8 cellular contexts compared by ENCODE assay signal in the genomic region with DNA sequence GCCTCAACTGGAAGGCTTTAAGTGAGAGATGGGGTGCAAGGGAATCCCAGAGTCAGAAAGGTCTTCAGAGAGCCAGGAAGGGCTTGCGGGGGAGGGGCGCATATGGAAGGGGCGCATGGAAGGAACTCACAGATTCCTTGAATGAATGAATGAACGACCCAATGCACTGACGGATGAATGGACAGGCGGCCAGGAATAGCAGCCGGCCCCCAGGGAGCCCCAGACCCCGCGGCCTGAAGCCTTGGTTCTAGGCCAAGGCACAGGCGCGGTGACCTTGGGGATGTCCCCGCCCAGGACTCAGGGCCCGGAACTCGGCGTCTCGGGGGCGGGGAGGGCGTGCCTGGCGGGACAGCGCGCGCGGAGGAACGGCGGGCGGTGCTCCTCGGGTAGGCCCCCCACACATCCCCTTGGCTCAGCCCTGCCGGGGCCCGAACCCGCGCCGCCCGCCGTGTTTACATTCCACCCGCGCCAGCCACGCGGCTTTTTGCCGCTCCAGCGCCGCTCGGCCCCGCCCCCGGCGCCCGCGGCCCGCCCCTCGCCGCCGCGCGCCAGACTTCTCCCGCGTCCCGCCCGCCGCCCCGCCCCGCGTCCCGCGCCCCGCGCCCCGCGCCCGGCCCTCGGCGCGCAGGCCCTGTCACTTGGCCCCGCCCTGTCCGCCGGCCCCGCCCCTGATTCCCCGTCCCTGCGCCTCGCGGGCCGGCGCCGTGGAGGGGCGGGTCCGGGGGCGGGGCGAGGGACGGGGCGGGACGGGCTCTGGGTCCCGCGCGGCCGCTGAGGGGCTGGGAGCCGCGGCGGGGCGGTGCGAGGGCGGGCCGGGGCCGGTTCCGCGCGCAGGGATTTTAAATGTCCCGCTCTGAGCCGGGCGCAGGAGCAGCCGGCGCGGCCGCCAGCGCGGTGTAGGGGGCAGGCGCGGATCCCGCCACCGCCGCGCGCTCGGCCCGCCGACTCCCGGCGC.
A peak's percentile ranks its signal among the peaks of the same experiment; 100 is the strongest.
DNase-seq lines count a peak whose midpoint lies in the region; ATAC-seq, FAIRE-seq and TF ChIP-seq lines count a peak whose summit lies in the region.

TSS of gene CCNE1 (plus strand) at position 867 of the 955 bp plus-strand sequence. CDS start 565 bp downstream, outside the sequence.

- H3K9me3 ChIP-seq in HUES6 (ENCODE audit: control insufficient read depth, insufficient read depth, low read depth, low read length), result no peaks in the 10 kb centered on the region
- H3K9me3 ChIP-seq in mucosa of stomach (ENCODE audit: control insufficient read depth, low read length), result no peaks in the 10 kb centered on the region

- H3K4me3 ChIP-seq in HUES6 (ENCODE audit: low read depth, low read length) (peak within 1 kb of the TSS; percentile 74), mucosa of stomach (ENCODE audit: low read length) (peak within 1 kb of the TSS; percentile 58)

- H3K36me3 ChIP-seq in HUES6 (ENCODE audit: control insufficient read depth, insufficient read depth, low read length), result peaks cover 16% of the 10 kb centered on the region
- H3K36me3 ChIP-seq in mucosa of stomach (ENCODE audit: control insufficient read depth, insufficient read depth, low read length), result no peaks in the 10 kb centered on the region

- DNase-seq in D721Med (ENCODE audit: insufficient read length, low spot score), result peak; percentile 79
- peak; percentile 91 for DNase-seq in OCI-M1 (lab: John Stamatoyannopoulos, UW)
- peak; percentile 95 for DNase-seq in activated T-cell treated with anti-CD3 and anti-CD28 coated beads for 4 hours
- peak; percentile 91 to 96 for DNase-seq in erythroblast (lab: John Stamatoyannopoulos, UW)
- peak; percentile 86 to 89 for DNase-seq in stimulated activated CD8-positive, alpha-beta memory T cell treated with anti-CD3 and anti-CD28 coated beads, Interleukin-4, amount 100 ng/mL, for 4 hours (ENCODE audit: low read depth in 2 of 2, low spot score in 1 of 2)

- H3K27me3 ChIP-seq in HUES6 (ENCODE audit: control insufficient read depth, insufficient read depth, low read length), result no peaks in the 10 kb centered on the region
- H3K27me3 ChIP-seq in mucosa of stomach (ENCODE audit: control insufficient read depth, insufficient read depth, low read length), result no peaks in the 10 kb centered on the region

- no peak for TF ChIP-seq CTCF in D721Med (IDR thresholded peaks at IDR 0.05; ENCODE audit: insufficient read depth, missing control alignments)

- no peak within 1 kb of the TSS for H3K27ac ChIP-seq in HUES6 (ENCODE audit: low read depth, low read length)

- no peak for FAIRE-seq in D721Med (lab: Jason Lieb, UNC)

- H3K9ac ChIP-seq in HUES6 (ENCODE audit: low read length) (peak within 1 kb of the TSS; percentile 70), mucosa of stomach (ENCODE audit: low read length) (peak within 1 kb of the TSS; percentile 69)

- TF ChIP-seq POLR2A in erythroblast (IDR thresholded peaks at IDR 0.05; ENCODE audit: low read length), result peak; percentile 59

- H3K4me1 ChIP-seq in HUES6 (ENCODE audit: control insufficient read depth, insufficient read depth, low read length), result peaks cover 11% of the 10 kb centered on the region; the same call in 1 of the 2 replicates
- H3K4me1 ChIP-seq in mucosa of stomach (ENCODE audit: control insufficient read depth, insufficient read depth, low read length), result peaks cover 7% of the 10 kb centered on the region

- ATAC-seq in GM21390 (IDR thresholded peaks at IDR 0.05; ENCODE audit: unreplicated experiment), result peak; percentile 75
